Comparison of ENCODE assay signal across 8 cellular contexts in the genomic region with DNA sequence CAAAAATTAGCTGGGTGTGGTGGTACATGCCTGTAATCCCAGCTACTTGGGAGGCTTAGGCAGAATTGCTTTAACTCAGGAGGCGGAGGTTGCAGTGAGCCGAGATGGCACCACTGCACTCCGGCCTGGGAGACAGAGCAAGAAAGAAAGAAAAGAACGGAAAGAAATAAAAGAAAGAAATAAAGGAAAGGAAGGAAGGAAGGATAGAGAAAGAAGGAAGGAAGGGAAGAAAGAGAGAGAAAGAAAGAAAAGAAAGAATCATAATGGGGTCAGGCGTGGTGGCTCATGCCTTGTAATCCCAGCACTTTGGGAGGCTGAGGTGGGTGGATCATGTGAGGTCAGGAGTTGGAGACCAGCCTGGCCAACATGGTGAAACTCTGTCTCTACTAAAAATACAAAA. TPM values are rescaled to one million over a fixed set of nuclear protein-coding genes. Genes with fewer than 3 reads are reported as not detected.
A peak's percentile ranks its signal among the peaks of the same experiment; 100 is the strongest.
DNase-seq lines count a peak whose midpoint lies in the region; ATAC-seq, FAIRE-seq and TF ChIP-seq lines count a peak whose summit lies in the region.
"Not testable (repeated sequence)": the region's sequence is repeated elsewhere in the genome, so short reads cannot be mapped to it uniquely, and the experiment has no call there.

No MANE protein-coding gene starts in this region.

- H3K27ac Mint-ChIP-seq in T-helper 17 cell (peak overlapping the region; percentile 43), type B pancreatic cell (peak overlapping the region; percentile 48)
- peak overlapping the region; percentile 51 for H3K27ac Mint-ChIP-seq in activated naive CD4-positive, alpha-beta T cell treated with anti-CD3 and anti-CD28 coated beads, Interleukin-2, amount 50 U/mL, for 24 hours
- H3K27ac Mint-ChIP-seq in central memory CD8-positive, alpha-beta T cell (ENCODE audit: low read depth) = peak overlapping the region; percentile 78

- not testable (repeated sequence) for ATAC-seq in T-helper 17 cell; central memory CD8-positive, alpha-beta T cell (replicated peaks; ENCODE audit: extremely low read depth, poor library complexity, severe bottlenecking); HepG2

- POLR2A ChIA-PET in HEK293 (lab: Yijun Ruan, JAX); HepG2 (lab: Yijun Ruan, JAX): not testable (repeated sequence)

- peak overlapping the region; percentile 38 to 97 (median 93); a peak in 21 of 22 replicates for H3K27ac ChIP-seq in BLaER1 treated with 17β-estradiol and CSF1 and Interleukin-3, amounts not matched to agents 10 nM and 100 nM
- H3K27ac ChIP-seq in HEK293 (ENCODE audit: extremely low read depth, low read depth, low read length); HepG2 (ENCODE audit: extremely low read length, insufficient read depth, low read length): not testable (repeated sequence)
- H3K27ac ChIP-seq in smooth muscle cell (ENCODE audit: low read depth) = peak overlapping the region; percentile 47

- 0 out of 20 replicates have a peak overlapping the region, but pooled peaks of 1 of the 10 experiments have one; percentile 6 for H3K4me3 ChIP-seq in BLaER1 treated with 17β-estradiol and CSF1 and Interleukin-3, amounts not matched to agents 10 nM and 100 nM
- H3K4me3 ChIP-seq in HEK293 (ENCODE audit: low read depth, low read length); HepG2 (replicated peaks in 1 of 3; ENCODE audit: insufficient read depth in 1 of 3, low read depth in 2 of 3, low read length in 3 of 3); smooth muscle cell: not testable (repeated sequence)

- not testable (repeated sequence) for H3K9me3 ChIP-seq in BLaER1 treated with 17β-estradiol and CSF1 and Interleukin-3, amounts not matched to agents 10 nM and 100 nM (replicated peaks in 1 of 11); HEK293 (ENCODE audit: control insufficient read depth, insufficient read depth, low read depth, low read length); T-helper 17 cell (ENCODE audit: control insufficient read depth, low read length, poor library complexity, severe bottlenecking); HepG2 (ENCODE audit: low read length); smooth muscle cell (replicated peaks; ENCODE audit: low read depth)

- H3K36me3 Mint-ChIP-seq in T-helper 17 cell (ENCODE audit: low read depth); activated naive CD4-positive, alpha-beta T cell treated with anti-CD3 and anti-CD28 coated beads, Interleukin-2, amount 50 U/mL, for 24 hours; central memory CD8-positive, alpha-beta T cell (ENCODE audit: insufficient read depth); type B pancreatic cell: not testable (repeated sequence)

- TF ChIP-seq POLR2A in HepG2 (IDR thresholded peaks at IDR 0.05; ENCODE audit: insufficient read depth in 1 of 2, low read depth in 2 of 2, low read length in 2 of 2) = not testable (repeated sequence)

- not testable (repeated sequence) for H3K27me3 ChIP-seq in BLaER1 treated with 17β-estradiol and CSF1 and Interleukin-3, amounts not matched to agents 10 nM and 100 nM; smooth muscle cell (ENCODE audit: low read depth)
- H3K27me3 ChIP-seq in HepG2 (ENCODE audit: control insufficient read depth in 1 of 2, insufficient read depth in 2 of 2, low read length in 2 of 2) = peaks cover 0 to 20% of the 10 kb centered on the region in 2 experiments; a peak in 2 of 5 replicates

- not testable (repeated sequence) for H4K20me1 ChIP-seq in BLaER1 treated with 17β-estradiol and CSF1 and Interleukin-3, amounts not matched to agents 10 nM and 100 nM; HepG2 (ENCODE audit: insufficient read depth, low read length); smooth muscle cell (ENCODE audit: low read depth)

- peak overlapping the region in 10 of 11 experiments; percentile 45 to 93 (median 84); a peak in 19 of 22 replicates for H3K4me2 ChIP-seq in BLaER1 treated with 17β-estradiol and CSF1 and Interleukin-3, amounts not matched to agents 10 nM and 100 nM
- not testable (repeated sequence) for H3K4me2 ChIP-seq in HepG2 (ENCODE audit: low read depth, low read length); smooth muscle cell

- not testable (repeated sequence) for H3F3A ChIP-seq in smooth muscle cell (ENCODE audit: low read depth)

- not testable (repeated sequence) for H3K9me3 Mint-ChIP-seq in activated naive CD4-positive, alpha-beta T cell treated with anti-CD3 and anti-CD28 coated beads, Interleukin-2, amount 50 U/mL, for 24 hours; central memory CD8-positive, alpha-beta T cell; type B pancreatic cell

- H3K4me1 ChIP-seq in BLaER1 treated with 17β-estradiol and CSF1 and Interleukin-3, amounts not matched to agents 10 nM and 100 nM = peaks cover 22 to 97% (median 75%) of the 10 kb centered on the region in 10 experiments
- H3K4me1 ChIP-seq in HEK293 (ENCODE audit: control insufficient read depth, insufficient read depth, low read length); smooth muscle cell (ENCODE audit: low read depth): not testable (repeated sequence)
- peaks cover 11% of the 10 kb centered on the region; the same call in 1 of the 2 replicates for H3K4me1 ChIP-seq in HepG2 (ENCODE audit: insufficient read depth, low read length)

- H3K9ac ChIP-seq in BLaER1 treated with 17β-estradiol and CSF1 and Interleukin-3, amounts not matched to agents 10 nM and 100 nM = peak overlapping the region in 8 of 11 experiments; percentile 2 to 86 (median 79); a peak in 11 of 22 replicates
- H3K9ac ChIP-seq in HepG2 (ENCODE audit: insufficient read depth, low read depth, low read length); smooth muscle cell (ENCODE audit: low read depth): not testable (repeated sequence)

- H3K4me1 Mint-ChIP-seq in T-helper 17 cell; activated naive CD4-positive, alpha-beta T cell treated with anti-CD3 and anti-CD28 coated beads, Interleukin-2, amount 50 U/mL, for 24 hours; central memory CD8-positive, alpha-beta T cell; type B pancreatic cell (ENCODE audit: unreplicated experiment): not testable (repeated sequence)

- H3K36me3 ChIP-seq in BLaER1 treated with 17β-estradiol and CSF1 and Interleukin-3, amounts not matched to agents 10 nM and 100 nM; HEK293 (ENCODE audit: control insufficient read depth in 2 of 2, insufficient read depth in 1 of 2, low read length in 2 of 2); HepG2 (replicated peaks in 1 of 2; ENCODE audit: control insufficient read depth in 1 of 2, insufficient read depth in 2 of 2, low read length in 2 of 2); smooth muscle cell (ENCODE audit: low read depth): not testable (repeated sequence)

- FAIRE-seq in HepG2 (lab: Jason Lieb, UNC) = not testable (repeated sequence)

- in situ Hi-C loops in HepG2 (cut with HindIII; ENCODE audit: extremely low pct_ligation_motif_present, low pct_unique_long_range_greater_than_20kb) = not testable (repeated sequence)

- not testable (repeated sequence) for H3K27me3 Mint-ChIP-seq in T-helper 17 cell; activated naive CD4-positive, alpha-beta T cell treated with anti-CD3 and anti-CD28 coated beads, Interleukin-2, amount 50 U/mL, for 24 hours; central memory CD8-positive, alpha-beta T cell; type B pancreatic cell

- not testable (repeated sequence) for BruUV-seq in HepG2 (replicated peaks; lab: Mats Ljungman, UMichigan)

- TF ChIP-seq CTCF in HEK293 (tag by site-specific recombination; IDR thresholded peaks at IDR 0.05); HepG2 (CRISPR knock-in tag; IDR thresholded peaks at IDR 0.05); smooth muscle cell (IDR thresholded peaks at IDR 0.05; ENCODE audit: borderline replicate concordance, insufficient read depth, poor library complexity, severe bottlenecking); type B pancreatic cell (conservative IDR thresholded peaks at IDR 0.05): not testable (repeated sequence)

- not testable (repeated sequence) for H3K79me2 ChIP-seq in HepG2 (ENCODE audit: insufficient read depth, low read length); smooth muscle cell (ENCODE audit: low read depth)

- intact Hi-C loops in HepG2 (cut with micrococcal nuclease; ENCODE audit: unreplicated experiment) = not testable (repeated sequence)

- H2AFZ ChIP-seq in HepG2 (ENCODE audit: low read length); smooth muscle cell (ENCODE audit: low read depth): not testable (repeated sequence)

- not testable (repeated sequence) for DNase-seq in T-helper 17 cell; central memory CD8-positive, alpha-beta T cell (ENCODE audit: low spot score in 2 of 2); HepG2 (ENCODE audit: low spot score); smooth muscle cell (lab: John Stamatoyannopoulos, UW; ENCODE audit: unreplicated experiment); type B pancreatic cell (ENCODE audit: extremely low spot score, unreplicated experiment)

- CTCF ChIA-PET in HEK293 (lab: Yijun Ruan, JAX) = interaction anchor here (0.6 to 1.7 kb wide), 5 partner anchors 10 to 1580 kb away, joined by 3 to 4 read pairs (median 4); no protein-coding TSS in a partner anchor
- CTCF ChIA-PET in HepG2 (lab: Yijun Ruan, JAX; ENCODE audit: low intra/inter-chr PET ratio, low total read pairs) = not testable (repeated sequence)

- 67% methylated on average over 5 of the region's 5 CpGs for WGBS in HepG2 (ENCODE audit: low lambda C conversion rate)
- WGBS in smooth muscle cell (ENCODE audit: low lambda C conversion rate) = 96% methylated on average over 5 of the region's 5 CpGs

- H3K4me3 Mint-ChIP-seq in T-helper 17 cell; activated naive CD4-positive, alpha-beta T cell treated with anti-CD3 and anti-CD28 coated beads, Interleukin-2, amount 50 U/mL, for 24 hours; central memory CD8-positive, alpha-beta T cell; type B pancreatic cell: not testable (repeated sequence)

- TF ChIP-seq EP300 in HepG2 (IDR thresholded peaks at IDR 0.05; ENCODE audit: low read depth in 2 of 2, low read length in 2 of 2); HepG2 (CRISPR knock-in tag; IDR thresholded peaks at IDR 0.05; ENCODE audit: borderline replicate concordance): not testable (repeated sequence)

- TF ChIP-seq RAD21 in HepG2 (CRISPR knock-in tag; IDR thresholded peaks at IDR 0.05) = not testable (repeated sequence)

RNA-seq across cellular contexts. Expression of gene METTL9, which starts 10.8 kb away (rescaled TPM):
- total RNA-seq in T-helper 17 cell (10 to 100 TPM; 79.0 to 80.3 TPM), HepG2 (2016; rRNA removed; fragmentation: Illumina TruSeq; extraction: Trizol) (175 and 204 TPM in 2 replicates), smooth muscle cell (157 and 211 TPM in 2 replicates), type B pancreatic cell (ENCODE audit: low replicate concordance) (87.1 and 132 TPM in 2 replicates)
- 260 and 296 TPM in 2 replicates for total RNA-seq in HepG2 (2016; cell fraction: cytosol; rRNA removed; fragmentation: Illumina TruSeq; extraction: Trizol; ENCODE audit: low read depth)
- 189 and 192 TPM in 2 replicates for total RNA-seq in HepG2 (2016; cell fraction: insoluble cytoplasmic fraction; rRNA removed; fragmentation: Illumina TruSeq; extraction: Trizol)
- 531 and 570 TPM in 2 replicates for total RNA-seq in HepG2 (2016; cell fraction: membrane; rRNA removed; fragmentation: Illumina TruSeq; extraction: Trizol)
- total RNA-seq in HepG2 (2016; cell fraction: nucleus; rRNA removed; fragmentation: Illumina TruSeq; extraction: Trizol) = 102 and 120 TPM in 2 replicates
- polyA plus RNA-seq in HepG2 (2011; rRNA removed) (96.9 and 123 TPM in 2 replicates), smooth muscle cell (97.5 and 104 TPM in 2 replicates)
- 57.9 and 89.7 TPM in 2 replicates for polyA plus RNA-seq in HepG2 (2011; cell fraction: cytosol; rRNA removed)
- polyA plus RNA-seq in HepG2 (2011; cell fraction: nucleus; rRNA removed) = 22.0 and 27.5 TPM in 2 replicates
- 128 and 134 TPM in 2 replicates for polyA plus RNA-seq in HepG2 (2012)
- polyA plus RNA-seq in HepG2 (2016; cell fraction: cytosol; fragmentation: Illumina TruSeq; extraction: Trizol; ENCODE audit: low read depth) = 385 and 459 TPM in 2 replicates
- polyA plus RNA-seq in HepG2 (2016; cell fraction: insoluble cytoplasmic fraction; fragmentation: Illumina TruSeq; extraction: Trizol; ENCODE audit: low read depth) = 218 and 221 TPM in 2 replicates
- 534 and 554 TPM in 2 replicates for polyA plus RNA-seq in HepG2 (2016; cell fraction: membrane; fragmentation: Illumina TruSeq; extraction: Trizol; ENCODE audit: low read depth)
- 143 and 144 TPM in 2 replicates for polyA plus RNA-seq in HepG2 (2016; cell fraction: nucleus; fragmentation: Illumina TruSeq; extraction: Trizol; ENCODE audit: insufficient read depth, low read depth)
- polyA minus RNA-seq in HepG2 (2011; rRNA and poly(A)+ RNA removed; ENCODE audit: low replicate concordance) = 23.0 and 41.2 TPM in 2 replicates
- polyA minus RNA-seq in HepG2 (2011; cell fraction: cytosol; rRNA and poly(A)+ RNA removed) = 66.7 and 68.9 TPM in 2 replicates
- 50.9 and 56.4 TPM in 2 replicates for polyA minus RNA-seq in HepG2 (2011; cell fraction: nucleus; rRNA and poly(A)+ RNA removed)
